Comparison of ENCODE assay signal across 2 cellular contexts in the genomic region with DNA sequence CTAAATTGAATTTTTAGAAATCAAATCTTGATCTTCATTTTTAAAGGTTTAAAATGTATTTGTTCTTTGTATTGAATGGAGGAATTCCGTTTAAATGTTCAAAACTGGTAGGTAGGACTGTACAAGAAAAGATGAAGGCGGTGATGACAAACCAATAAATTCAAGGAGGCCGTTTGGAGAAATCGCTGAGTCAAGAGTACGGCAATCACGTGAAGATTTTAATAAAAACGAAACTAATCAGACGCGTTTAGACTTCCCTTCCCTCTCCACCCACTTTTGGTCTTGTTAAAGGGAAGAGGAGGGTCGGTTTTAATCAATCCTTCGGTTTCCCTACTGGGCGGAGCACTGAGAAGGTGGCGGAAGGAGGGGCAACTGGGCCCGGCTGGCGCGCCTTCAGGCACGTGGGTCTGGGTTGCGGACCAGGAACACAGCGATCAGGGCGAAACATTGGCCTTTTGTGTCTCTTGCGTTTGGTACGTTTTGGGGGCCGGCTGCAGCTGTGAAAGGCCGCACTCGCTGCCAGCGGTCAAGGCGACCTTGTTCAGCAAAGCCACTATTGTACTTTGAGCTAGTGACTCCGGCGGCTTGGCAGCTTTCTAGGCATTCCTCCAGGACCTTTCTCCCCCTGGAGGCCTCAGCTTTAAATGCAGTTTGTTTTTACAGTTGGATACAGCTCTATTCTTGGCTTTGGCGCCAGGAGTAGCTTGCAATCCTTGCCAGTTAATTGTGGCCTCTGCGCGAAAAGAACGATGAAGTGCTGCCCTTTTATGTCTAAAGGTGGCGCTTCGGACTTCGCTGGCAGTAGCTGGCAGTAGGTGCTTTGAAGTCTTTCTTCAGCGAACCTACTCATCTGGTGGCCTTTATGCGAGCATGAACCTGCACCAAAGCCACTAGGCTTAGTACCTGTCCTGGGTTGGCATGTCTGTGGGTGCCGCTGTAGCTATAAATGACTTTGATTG.
A peak's percentile ranks its signal among the peaks of the same experiment; 100 is the strongest.
TF ChIP-seq lines count a peak whose summit lies in the region.

No MANE protein-coding gene starts in this region.

TF ChIP-seq in HCT116, 20 proteins besides CTCF, POLR2A, EP300 and RAD21:
- TF ChIP-seq, protein P1, sequence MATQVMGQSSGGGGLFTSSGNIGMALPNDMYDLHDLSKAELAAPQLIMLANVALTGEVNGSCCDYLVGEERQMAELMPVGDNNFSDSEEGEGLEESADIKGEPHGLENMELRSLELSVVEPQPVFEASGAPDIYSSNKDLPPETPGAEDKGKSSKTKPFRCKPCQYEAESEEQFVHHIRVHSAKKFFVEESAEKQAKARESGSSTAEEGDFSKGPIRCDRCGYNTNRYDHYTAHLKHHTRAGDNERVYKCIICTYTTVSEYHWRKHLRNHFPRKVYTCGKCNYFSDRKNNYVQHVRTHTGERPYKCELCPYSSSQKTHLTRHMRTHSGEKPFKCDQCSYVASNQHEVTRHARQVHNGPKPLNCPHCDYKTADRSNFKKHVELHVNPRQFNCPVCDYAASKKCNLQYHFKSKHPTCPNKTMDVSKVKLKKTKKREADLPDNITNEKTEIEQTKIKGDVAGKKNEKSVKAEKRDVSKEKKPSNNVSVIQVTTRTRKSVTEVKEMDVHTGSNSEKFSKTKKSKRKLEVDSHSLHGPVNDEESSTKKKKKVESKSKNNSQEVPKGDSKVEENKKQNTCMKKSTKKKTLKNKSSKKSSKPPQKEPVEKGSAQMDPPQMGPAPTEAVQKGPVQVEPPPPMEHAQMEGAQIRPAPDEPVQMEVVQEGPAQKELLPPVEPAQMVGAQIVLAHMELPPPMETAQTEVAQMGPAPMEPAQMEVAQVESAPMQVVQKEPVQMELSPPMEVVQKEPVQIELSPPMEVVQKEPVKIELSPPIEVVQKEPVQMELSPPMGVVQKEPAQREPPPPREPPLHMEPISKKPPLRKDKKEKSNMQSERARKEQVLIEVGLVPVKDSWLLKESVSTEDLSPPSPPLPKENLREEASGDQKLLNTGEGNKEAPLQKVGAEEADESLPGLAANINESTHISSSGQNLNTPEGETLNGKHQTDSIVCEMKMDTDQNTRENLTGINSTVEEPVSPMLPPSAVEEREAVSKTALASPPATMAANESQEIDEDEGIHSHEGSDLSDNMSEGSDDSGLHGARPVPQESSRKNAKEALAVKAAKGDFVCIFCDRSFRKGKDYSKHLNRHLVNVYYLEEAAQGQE (IDR thresholded peaks at IDR 0.05; ENCODE audit: low read depth) = no peak
- TF ChIP-seq SRF (IDR thresholded peaks at IDR 0.05; ENCODE audit: low read depth) = peak; percentile 41; the same call in 1 of the 2 replicates
- no peak for TF ChIP-seq SIN3A (IDR thresholded peaks at IDR 0.05; ENCODE audit: low read depth)
- no peak for TF ChIP-seq FOSL1 (IDR thresholded peaks at IDR 0.05; ENCODE audit: low read depth)
- peak; percentile 53; the same call in 1 of the 2 replicates for TF ChIP-seq CBX3 (IDR thresholded peaks at IDR 0.05; ENCODE audit: low read depth)
- no peak for TF ChIP-seq EZH2phosphoT487 (IDR thresholded peaks at IDR 0.05; ENCODE audit: borderline replicate concordance)
- no peak for TF ChIP-seq CEBPB (IDR thresholded peaks at IDR 0.05; ENCODE audit: low read depth)
- TF ChIP-seq, protein P2, sequence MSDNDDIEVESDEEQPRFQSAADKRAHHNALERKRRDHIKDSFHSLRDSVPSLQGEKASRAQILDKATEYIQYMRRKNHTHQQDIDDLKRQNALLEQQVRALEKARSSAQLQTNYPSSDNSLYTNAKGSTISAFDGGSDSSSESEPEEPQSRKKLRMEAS (IDR thresholded peaks at IDR 0.05) = peak; percentile 94
- TF ChIP-seq, protein P3, sequence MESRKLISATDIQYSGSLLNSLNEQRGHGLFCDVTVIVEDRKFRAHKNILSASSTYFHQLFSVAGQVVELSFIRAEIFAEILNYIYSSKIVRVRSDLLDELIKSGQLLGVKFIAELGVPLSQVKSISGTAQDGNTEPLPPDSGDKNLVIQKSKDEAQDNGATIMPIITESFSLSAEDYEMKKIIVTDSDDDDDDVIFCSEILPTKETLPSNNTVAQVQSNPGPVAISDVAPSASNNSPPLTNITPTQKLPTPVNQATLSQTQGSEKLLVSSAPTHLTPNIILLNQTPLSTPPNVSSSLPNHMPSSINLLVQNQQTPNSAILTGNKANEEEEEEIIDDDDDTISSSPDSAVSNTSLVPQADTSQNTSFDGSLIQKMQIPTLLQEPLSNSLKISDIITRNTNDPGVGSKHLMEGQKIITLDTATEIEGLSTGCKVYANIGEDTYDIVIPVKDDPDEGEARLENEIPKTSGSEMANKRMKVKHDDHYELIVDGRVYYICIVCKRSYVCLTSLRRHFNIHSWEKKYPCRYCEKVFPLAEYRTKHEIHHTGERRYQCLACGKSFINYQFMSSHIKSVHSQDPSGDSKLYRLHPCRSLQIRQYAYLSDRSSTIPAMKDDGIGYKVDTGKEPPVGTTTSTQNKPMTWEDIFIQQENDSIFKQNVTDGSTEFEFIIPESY (IDR thresholded peaks at IDR 0.05; ENCODE audit: extremely low read depth, insufficient replicate concordance, low read length) = no peak
- no peak for TF ChIP-seq EGR1 (IDR thresholded peaks at IDR 0.05; ENCODE audit: low read depth)
- peak; percentile 26; the same call in 1 of the 2 replicates for TF ChIP-seq SP1 (IDR thresholded peaks at IDR 0.05; ENCODE audit: low read depth)
- no peak for TF ChIP-seq ZNF274 (IDR thresholded peaks at IDR 0.05; ENCODE audit: low read depth, low read length)
- TF ChIP-seq, protein P4, sequence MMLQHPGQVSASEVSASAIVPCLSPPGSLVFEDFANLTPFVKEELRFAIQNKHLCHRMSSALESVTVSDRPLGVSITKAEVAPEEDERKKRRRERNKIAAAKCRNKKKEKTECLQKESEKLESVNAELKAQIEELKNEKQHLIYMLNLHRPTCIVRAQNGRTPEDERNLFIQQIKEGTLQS (IDR thresholded peaks at IDR 0.05) = no peak
- TF ChIP-seq YY1 (IDR thresholded peaks at IDR 0.05; ENCODE audit: extremely low read depth, insufficient replicate concordance, low read depth, low read length) = no peak
- no peak for TF ChIP-seq EZH2 (IDR thresholded peaks at IDR 0.05)
- no peak for TF ChIP-seq ELF1 (IDR thresholded peaks at IDR 0.05; ENCODE audit: borderline replicate concordance, low read depth)
- TF ChIP-seq JUND (IDR thresholded peaks at IDR 0.05) = no peak
- peak; percentile 79 for TF ChIP-seq TCF7L2 (IDR thresholded peaks at IDR 0.05; ENCODE audit: borderline replicate concordance, extremely low read depth, insufficient read depth, insufficient read length)
- TF ChIP-seq ZFX (IDR thresholded peaks at IDR 0.05) = no peak
- TF ChIP-seq POLR2AphosphoS5 (IDR thresholded peaks at IDR 0.05; ENCODE audit: low read depth, low read length) = peak; percentile 34; the same call in 1 of the 2 replicates

TF ChIP-seq in SK-N-SH, 30 proteins besides CTCF, POLR2A, EP300 and RAD21:
- TF ChIP-seq, protein P5, sequence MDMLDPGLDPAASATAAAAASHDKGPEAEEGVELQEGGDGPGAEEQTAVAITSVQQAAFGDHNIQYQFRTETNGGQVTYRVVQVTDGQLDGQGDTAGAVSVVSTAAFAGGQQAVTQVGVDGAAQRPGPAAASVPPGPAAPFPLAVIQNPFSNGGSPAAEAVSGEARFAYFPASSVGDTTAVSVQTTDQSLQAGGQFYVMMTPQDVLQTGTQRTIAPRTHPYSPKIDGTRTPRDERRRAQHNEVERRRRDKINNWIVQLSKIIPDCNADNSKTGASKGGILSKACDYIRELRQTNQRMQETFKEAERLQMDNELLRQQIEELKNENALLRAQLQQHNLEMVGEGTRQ (IDR thresholded peaks at IDR 0.05; ENCODE audit: borderline replicate concordance, low read depth, low read length) = 0 out of 2 replicates have a peak, but pooled peaks have one; percentile 23
- TF ChIP-seq NFIC (IDR thresholded peaks at IDR 0.05; ENCODE audit: borderline replicate concordance) = peak; percentile 45; the same call in 1 of the 2 replicates
- no peak for TF ChIP-seq SIN3A (IDR thresholded peaks at IDR 0.05; ENCODE audit: borderline replicate concordance, low read depth, low read length)
- TF ChIP-seq GATA2 (CRISPR knock-in tag; IDR thresholded peaks at IDR 0.05) = no peak
- TF ChIP-seq MEF2A (IDR thresholded peaks at IDR 0.05; ENCODE audit: borderline replicate concordance, low read depth) = no peak
- TF ChIP-seq SMC3 (IDR thresholded peaks at IDR 0.05; ENCODE audit: low read depth, low read length) = 0 out of 2 replicates have a peak, but pooled peaks have one; percentile 24
- TF ChIP-seq MXI1 (IDR thresholded peaks at IDR 0.05; ENCODE audit: low read depth, low read length) = peak; percentile 51
- no peak for TF ChIP-seq RCOR1 (IDR thresholded peaks at IDR 0.05; ENCODE audit: low read length)
- no peak for TF ChIP-seq CHD2 (IDR thresholded peaks at IDR 0.05; ENCODE audit: low read length, partially characterized antibody)
- TF ChIP-seq POLR2AphosphoS5 (IDR thresholded peaks at IDR 0.05; ENCODE audit: low read depth, low read length) = 0 out of 2 replicates have a peak, but pooled peaks have one; percentile 31
- TF ChIP-seq, protein P6, sequence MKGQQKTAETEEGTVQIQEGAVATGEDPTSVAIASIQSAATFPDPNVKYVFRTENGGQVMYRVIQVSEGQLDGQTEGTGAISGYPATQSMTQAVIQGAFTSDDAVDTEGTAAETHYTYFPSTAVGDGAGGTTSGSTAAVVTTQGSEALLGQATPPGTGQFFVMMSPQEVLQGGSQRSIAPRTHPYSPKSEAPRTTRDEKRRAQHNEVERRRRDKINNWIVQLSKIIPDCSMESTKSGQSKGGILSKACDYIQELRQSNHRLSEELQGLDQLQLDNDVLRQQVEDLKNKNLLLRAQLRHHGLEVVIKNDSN (IDR thresholded peaks at IDR 0.05; ENCODE audit: borderline replicate concordance, low read depth) = peak; percentile 59; the same call in 1 of the 2 replicates
- TF ChIP-seq, protein P7, sequence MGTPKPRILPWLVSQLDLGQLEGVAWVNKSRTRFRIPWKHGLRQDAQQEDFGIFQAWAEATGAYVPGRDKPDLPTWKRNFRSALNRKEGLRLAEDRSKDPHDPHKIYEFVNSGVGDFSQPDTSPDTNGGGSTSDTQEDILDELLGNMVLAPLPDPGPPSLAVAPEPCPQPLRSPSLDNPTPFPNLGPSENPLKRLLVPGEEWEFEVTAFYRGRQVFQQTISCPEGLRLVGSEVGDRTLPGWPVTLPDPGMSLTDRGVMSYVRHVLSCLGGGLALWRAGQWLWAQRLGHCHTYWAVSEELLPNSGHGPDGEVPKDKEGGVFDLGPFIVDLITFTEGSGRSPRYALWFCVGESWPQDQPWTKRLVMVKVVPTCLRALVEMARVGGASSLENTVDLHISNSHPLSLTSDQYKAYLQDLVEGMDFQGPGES (IDR thresholded peaks at IDR 0.05; ENCODE audit: low read depth, low read length) = no peak
- TF ChIP-seq, protein P2 (IDR thresholded peaks at IDR 0.05; ENCODE audit: low read depth) = peak; percentile 89
- no peak for TF ChIP-seq FOXJ3 (CRISPR knock-in tag; IDR thresholded peaks at IDR 0.05)
- TF ChIP-seq JUND (IDR thresholded peaks at IDR 0.05) = no peak
- TF ChIP-seq RXRA (IDR thresholded peaks at IDR 0.05; ENCODE audit: borderline replicate concordance, low read depth) = no peak
- TF ChIP-seq TCF12 (IDR thresholded peaks at IDR 0.05) = no peak
- TF ChIP-seq ELF1 (IDR thresholded peaks at IDR 0.05) = peak; percentile 27; the same call in 1 of the 2 replicates
